14 cellular contexts compared by ENCODE assay signal in the genomic region with DNA sequence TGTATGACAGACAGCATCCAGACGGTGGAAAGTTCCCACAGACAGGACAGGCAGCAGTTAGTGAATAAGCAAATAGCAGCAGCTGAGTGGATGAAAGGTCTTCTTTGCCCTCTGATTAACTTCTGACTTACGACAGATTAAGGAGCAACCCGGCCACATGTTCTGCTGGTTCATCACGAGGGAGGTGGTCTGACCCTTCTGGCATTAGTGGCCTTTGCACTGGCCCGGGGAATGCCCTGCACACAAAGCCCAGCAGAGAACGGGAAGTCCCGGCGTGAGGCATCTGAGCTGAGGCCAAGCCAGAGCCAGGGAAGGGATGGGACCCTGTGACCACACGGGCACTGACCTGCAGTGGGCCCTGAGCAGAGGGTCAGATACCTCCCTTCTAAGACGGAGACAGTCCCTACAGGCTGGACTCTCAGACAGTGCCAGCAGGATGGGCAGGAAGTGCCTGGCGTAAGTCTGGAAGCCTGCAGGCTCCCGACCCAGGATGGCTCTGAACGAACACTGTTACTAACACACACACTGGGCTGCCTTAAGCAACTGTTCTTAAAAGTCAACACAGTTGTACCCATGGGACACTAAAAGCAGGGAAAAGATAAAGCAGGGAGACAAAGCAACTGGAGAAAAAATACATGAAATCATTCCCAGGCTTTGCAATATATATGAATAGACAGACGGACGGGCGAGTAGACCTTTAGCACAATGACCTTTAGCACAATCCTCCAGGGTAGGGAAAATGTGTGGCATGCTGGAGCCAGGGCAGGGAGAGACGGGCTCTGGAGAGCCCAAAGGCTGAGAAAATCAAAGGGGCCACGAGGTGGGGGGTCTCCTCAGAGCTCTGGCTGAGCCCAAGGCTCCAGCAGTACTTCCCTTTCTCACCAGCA. TPM values are rescaled to one million over a fixed set of nuclear protein-coding genes. Genes with fewer than 3 reads are reported as not detected.
DNase-seq lines count a peak whose midpoint lies in the region; ATAC-seq, FAIRE-seq and TF ChIP-seq lines count a peak whose summit lies in the region.
"Had no signal": no experiment of that assay in that cellular context is flagged by ENCODE, and none has a peak within 500 bp of the region (broad histone marks: within the 10 kb centered on the region; RNA-seq: fewer than 3 reads in every experiment).

No MANE protein-coding gene starts in this region.

- CTCF ChIA-PET in activated CD4-positive, alpha-beta T cell treated with anti-CD3 and anti-CD28 coated beads, Interleukin-2, amount 10 ng/mL, durations not matched to agents 7 days and 5 days (lab: Charles Lee), result interaction anchor here (0.6 to 3.1 kb wide), 4 partner anchors 8 to 101 kb away, joined by 3 to 10 read pairs (median 3); no protein-coding TSS in a partner anchor
- CTCF ChIA-PET in HepG2 (lab: Yijun Ruan, JAX; ENCODE audit: low intra/inter-chr PET ratio, low total read pairs), result no interaction called here

- H3K9me3 ChIP-seq in HepG2 (ENCODE audit: low read length) (no peaks in the 10 kb centered on the region), smooth muscle cell (replicated peaks; ENCODE audit: low read depth) (no peaks in the 10 kb centered on the region)
- H3K9me3 ChIP-seq: neutrophil had no signal

- POLR2A ChIA-PET in activated CD4-positive, alpha-beta T cell treated with anti-CD3 and anti-CD28 coated beads, Interleukin-2, amount 10 ng/mL, durations not matched to agents 7 days and 5 days (lab: Charles Lee), result no interaction called here
- POLR2A ChIA-PET in HepG2 (lab: Yijun Ruan, JAX), result interaction anchor here (0.9 to 4.4 kb wide), 3 partner anchors 8 to 103 kb away, joined by 3 to 17 read pairs (median 8); a partner anchor contains a TSS

- H3K36me3 ChIP-seq in HepG2 (replicated peaks in 1 of 2; ENCODE audit: control insufficient read depth in 1 of 2, insufficient read depth in 2 of 2, low read length in 2 of 2) (peaks cover 2 to 25% of the 10 kb centered on the region in 2 experiments; a peak in 3 of 5 replicates), smooth muscle cell (ENCODE audit: low read depth) (no peaks in the 10 kb centered on the region)

- peak; percentile 52 to 87 for TF ChIP-seq POLR2A in HepG2 (IDR thresholded peaks at IDR 0.05; ENCODE audit: insufficient read depth in 1 of 2, low read depth in 2 of 2, low read length in 2 of 2)

- H3K9me3 Mint-ChIP-seq in activated CD4-positive, alpha-beta T cell treated with anti-CD3 and anti-CD28 coated beads, Interleukin-2, amount 10 ng/mL, durations not matched to agents 7 days and 5 days, result no peaks in the 10 kb centered on the region
- no peaks in the 10 kb centered on the region for H3K9me3 Mint-ChIP-seq in central memory CD8-positive, alpha-beta T cell

- TF ChIP-seq EP300 in HepG2 (IDR thresholded peaks at IDR 0.05; ENCODE audit: low read depth in 2 of 2, low read length in 2 of 2) (peak in 1 of 2 experiments; percentile 66; a peak in 2 of 4 replicates), HepG2 (CRISPR knock-in tag; IDR thresholded peaks at IDR 0.05; ENCODE audit: borderline replicate concordance) (peak; percentile 44; the same call in 1 of the 2 replicates)

- H3K27me3 Mint-ChIP-seq in activated CD4-positive, alpha-beta T cell treated with anti-CD3 and anti-CD28 coated beads, Interleukin-2, amount 10 ng/mL, durations not matched to agents 7 days and 5 days, result no peaks in the 10 kb centered on the region
- no peaks in the 10 kb centered on the region for H3K27me3 Mint-ChIP-seq in central memory CD8-positive, alpha-beta T cell

- intact Hi-C loops in HepG2 (cut with micrococcal nuclease; ENCODE audit: unreplicated experiment), result loop anchor here (1.0 to 5.0 kb wide), 2 partner anchors 8 to 101 kb away; a partner anchor contains a TSS

- H3K27ac ChIP-seq in HepG2 (ENCODE audit: extremely low read length, insufficient read depth, low read length) (peak overlapping the region; percentile 95), smooth muscle cell (ENCODE audit: low read depth) (no peak overlapping the region)
- H3K27ac ChIP-seq: neutrophil had no signal

- no peak overlapping the region for H3K4me3 Mint-ChIP-seq in activated CD4-positive, alpha-beta T cell treated with anti-CD3 and anti-CD28 coated beads, Interleukin-2, amount 10 ng/mL, durations not matched to agents 7 days and 5 days
- H3K4me3 Mint-ChIP-seq in central memory CD8-positive, alpha-beta T cell, result no peak overlapping the region

- H3K27me3 ChIP-seq in HepG2 (ENCODE audit: control insufficient read depth in 1 of 2, insufficient read depth in 2 of 2, low read length in 2 of 2), result no peaks in the 10 kb centered on the region; a peak in 1 of 5 replicates
- H3K27me3 ChIP-seq in smooth muscle cell (ENCODE audit: low read depth), result no peaks in the 10 kb centered on the region
- H3K27me3 ChIP-seq: neutrophil had no signal

- no peak for ATAC-seq in central memory CD8-positive, alpha-beta T cell (replicated peaks; ENCODE audit: extremely low read depth, poor library complexity, severe bottlenecking)
- peak; percentile 94 for ATAC-seq in HepG2

- H3K9ac ChIP-seq in HepG2 (ENCODE audit: insufficient read depth, low read depth, low read length) (peak overlapping the region; percentile 76), smooth muscle cell (ENCODE audit: low read depth) (no peak overlapping the region)

- TF ChIP-seq RAD21 in HepG2 (CRISPR knock-in tag; IDR thresholded peaks at IDR 0.05), result 0 out of 2 replicates have a peak, but pooled peaks have one; percentile 33

- H3K4me2 ChIP-seq in HepG2 (ENCODE audit: low read depth, low read length) (peak overlapping the region; percentile 98), smooth muscle cell (no peak overlapping the region)

- BruUV-seq in HepG2 (replicated peaks; lab: Mats Ljungman, UMichigan), result TSS peak; percentile 93

- peaks cover 87% of the 10 kb centered on the region for H3K4me1 Mint-ChIP-seq in activated CD4-positive, alpha-beta T cell treated with anti-CD3 and anti-CD28 coated beads, Interleukin-2, amount 10 ng/mL, durations not matched to agents 7 days and 5 days
- peaks cover 53% of the 10 kb centered on the region for H3K4me1 Mint-ChIP-seq in central memory CD8-positive, alpha-beta T cell

- H3K27ac Mint-ChIP-seq in activated CD4-positive, alpha-beta T cell treated with anti-CD3 and anti-CD28 coated beads, Interleukin-2, amount 10 ng/mL, durations not matched to agents 7 days and 5 days, result peak overlapping the region; percentile 46
- peak overlapping the region; percentile 58 for H3K27ac Mint-ChIP-seq in central memory CD8-positive, alpha-beta T cell (ENCODE audit: low read depth)

- TF ChIP-seq CTCF in HepG2 (CRISPR knock-in tag; IDR thresholded peaks at IDR 0.05) (no peak), smooth muscle cell (IDR thresholded peaks at IDR 0.05; ENCODE audit: borderline replicate concordance, insufficient read depth, poor library complexity, severe bottlenecking) (no peak)

- peaks cover 69% of the 10 kb centered on the region for H3K36me3 Mint-ChIP-seq in activated CD4-positive, alpha-beta T cell treated with anti-CD3 and anti-CD28 coated beads, Interleukin-2, amount 10 ng/mL, durations not matched to agents 7 days and 5 days (ENCODE audit: low read depth)
- peaks cover 38% of the 10 kb centered on the region for H3K36me3 Mint-ChIP-seq in central memory CD8-positive, alpha-beta T cell (ENCODE audit: insufficient read depth)

- in situ Hi-C loops in HepG2 (cut with HindIII; ENCODE audit: extremely low pct_ligation_motif_present, low pct_unique_long_range_greater_than_20kb), result no loop called here

- peaks cover 78% of the 10 kb centered on the region for H3K4me1 ChIP-seq in HepG2 (ENCODE audit: insufficient read depth, low read length)
- H3K4me1 ChIP-seq in smooth muscle cell (ENCODE audit: low read depth), result no peaks in the 10 kb centered on the region

- H3K4me3 ChIP-seq in HepG2 (replicated peaks in 1 of 3; ENCODE audit: insufficient read depth in 1 of 3, low read depth in 2 of 3, low read length in 3 of 3) (peak overlapping the region; percentile 45 to 74 (median 53); a peak in 5 of 6 replicates), smooth muscle cell (no peak overlapping the region)

- no peaks in the 10 kb centered on the region for H3F3A ChIP-seq in smooth muscle cell (ENCODE audit: low read depth)

- peaks cover 2% of the 10 kb centered on the region for H3K79me2 ChIP-seq in HepG2 (ENCODE audit: insufficient read depth, low read length)
- H3K79me2 ChIP-seq in smooth muscle cell (ENCODE audit: low read depth), result peaks cover 31% of the 10 kb centered on the region

- H4K20me1 ChIP-seq in HepG2 (ENCODE audit: insufficient read depth, low read length) (no peaks in the 10 kb centered on the region), smooth muscle cell (ENCODE audit: low read depth) (peaks cover 43% of the 10 kb centered on the region)

- peak; percentile 92 for FAIRE-seq in HepG2 (lab: Jason Lieb, UNC)
- FAIRE-seq: urothelium cell line had no signal

- no peak for DNase-seq in activated CD4-positive, alpha-beta T cell treated with anti-CD3 and anti-CD28 coated beads, Interleukin-2, amount 10 ng/mL, durations not matched to agents 7 days and 5 days
- no peak for DNase-seq in activated CD4-positive, alpha-beta T cell treated with anti-CD3 and anti-CD28 coated beads, Interleukin-2, amount 50 U/mL, for 1 hour
- no peak for DNase-seq in central memory CD8-positive, alpha-beta T cell (ENCODE audit: low spot score in 2 of 2)
- peak; percentile 79 for DNase-seq in HepG2 (ENCODE audit: low spot score)
- DNase-seq in stromal cell of bone marrow (ENCODE audit: low read depth), result peak; percentile 21
- DNase-seq in NCI-H524 (lab: John Stamatoyannopoulos, UW), result no peak
- DNase-seq in smooth muscle cell (lab: John Stamatoyannopoulos, UW; ENCODE audit: unreplicated experiment), result no peak
- no peak for DNase-seq in inferior parietal cortex (ENCODE audit: extremely low spot score)
- DNase-seq: ACHN; activated T-cell treated with anti-CD3 and anti-CD28 coated beads for 4 hours; effector CD4-positive, alpha-beta T cell; NCI-H187 had no signal

- WGBS in HepG2 (ENCODE audit: low lambda C conversion rate), result 0% methylated on average over 17 of the region's 18 CpGs
- 81% methylated on average over 18 of the region's 18 CpGs for WGBS in smooth muscle cell (ENCODE audit: low lambda C conversion rate)

- H2AFZ ChIP-seq in HepG2 (ENCODE audit: low read length), result peak overlapping the region; percentile 18
- H2AFZ ChIP-seq in smooth muscle cell (ENCODE audit: low read depth), result no peak overlapping the region

RNA-seq across cellular contexts. Expression of a gene that starts 6.3 kb away (rescaled TPM):
- total RNA-seq in activated CD4-positive, alpha-beta T cell treated with anti-CD3 and anti-CD28 coated beads, Interleukin-2, amount 10 ng/mL, durations not matched to agents 7 days and 5 days, result 10 to 100 TPM; 36.5 to 38.8 TPM
- total RNA-seq in HepG2 (2016; rRNA removed; fragmentation: Illumina TruSeq; extraction: Trizol) (34.4 and 34.8 TPM in 2 replicates), smooth muscle cell (22.7 and 29.7 TPM in 2 replicates)
- total RNA-seq in HepG2 (2016; cell fraction: cytosol; rRNA removed; fragmentation: Illumina TruSeq; extraction: Trizol; ENCODE audit: low read depth), result 28.6 and 28.9 TPM in 2 replicates
- 29.0 and 35.2 TPM in 2 replicates for total RNA-seq in HepG2 (2016; cell fraction: insoluble cytoplasmic fraction; rRNA removed; fragmentation: Illumina TruSeq; extraction: Trizol)
- total RNA-seq in HepG2 (2016; cell fraction: membrane; rRNA removed; fragmentation: Illumina TruSeq; extraction: Trizol), result 73.3 and 76.2 TPM in 2 replicates
- total RNA-seq in HepG2 (2016; cell fraction: nucleus; rRNA removed; fragmentation: Illumina TruSeq; extraction: Trizol), result 17.3 and 21.4 TPM in 2 replicates
- polyA plus RNA-seq in HepG2 (2011; rRNA removed) (17.7 and 19.6 TPM in 2 replicates), smooth muscle cell (30.0 TPM in 2 replicates)
- 18.1 TPM in 2 replicates for polyA plus RNA-seq in HepG2 (2011; cell fraction: cytosol; rRNA removed)
- 13.1 and 14.3 TPM in 2 replicates for polyA plus RNA-seq in HepG2 (2011; cell fraction: nucleus; rRNA removed)
- 15.9 and 18.6 TPM in 2 replicates for polyA plus RNA-seq in HepG2 (2012)
- 37.7 and 38.6 TPM in 2 replicates for polyA plus RNA-seq in HepG2 (2016; cell fraction: cytosol; fragmentation: Illumina TruSeq; extraction: Trizol; ENCODE audit: low read depth)
- polyA plus RNA-seq in HepG2 (2016; cell fraction: insoluble cytoplasmic fraction; fragmentation: Illumina TruSeq; extraction: Trizol; ENCODE audit: low read depth), result 28.6 and 34.2 TPM in 2 replicates
- 64.1 and 65.3 TPM in 2 replicates for polyA plus RNA-seq in HepG2 (2016; cell fraction: membrane; fragmentation: Illumina TruSeq; extraction: Trizol; ENCODE audit: low read depth)
- polyA plus RNA-seq in HepG2 (2016; cell fraction: nucleus; fragmentation: Illumina TruSeq; extraction: Trizol; ENCODE audit: insufficient read depth, low read depth), result 29.3 and 31.8 TPM in 2 replicates
- polyA minus RNA-seq in HepG2 (2011; rRNA and poly(A)+ RNA removed; ENCODE audit: low replicate concordance), result 5.1 and 12.9 TPM in 2 replicates
- 8.3 and 8.7 TPM in 2 replicates for polyA minus RNA-seq in HepG2 (2011; cell fraction: cytosol; rRNA and poly(A)+ RNA removed)
- 6.7 and 10.4 TPM in 2 replicates for polyA minus RNA-seq in HepG2 (2011; cell fraction: nucleus; rRNA and poly(A)+ RNA removed)

RNA-seq across cellular contexts. Expression of a gene that starts 43.5 kb away (rescaled TPM):
- total RNA-seq in activated CD4-positive, alpha-beta T cell treated with anti-CD3 and anti-CD28 coated beads, Interleukin-2, amount 10 ng/mL, durations not matched to agents 7 days and 5 days, result 10 to 100 TPM; 49.4 to 52.1 TPM
- 3.2 and 3.8 TPM in 2 replicates for total RNA-seq in HepG2 (2016; rRNA removed; fragmentation: Illumina TruSeq; extraction: Trizol)
- total RNA-seq in HepG2 (2016; cell fraction: cytosol; rRNA removed; fragmentation: Illumina TruSeq; extraction: Trizol; ENCODE audit: low read depth), result 1.5 TPM in 2 replicates
- 3.0 and 4.1 TPM in 2 replicates for total RNA-seq in HepG2 (2016; cell fraction: insoluble cytoplasmic fraction; rRNA removed; fragmentation: Illumina TruSeq; extraction: Trizol)
- 2.6 and 2.8 TPM in 2 replicates for total RNA-seq in HepG2 (2016; cell fraction: membrane; rRNA removed; fragmentation: Illumina TruSeq; extraction: Trizol)
- 1.9 and 2.3 TPM in 2 replicates for total RNA-seq in HepG2 (2016; cell fraction: nucleus; rRNA removed; fragmentation: Illumina TruSeq; extraction: Trizol)
- polyA plus RNA-seq in HepG2 (2011; rRNA removed), result 2.9 TPM in 2 replicates
- polyA plus RNA-seq in HepG2 (2011; cell fraction: cytosol; rRNA removed), result 1.7 and 4.1 TPM in 2 replicates
- 3.9 and 4.0 TPM in 2 replicates for polyA plus RNA-seq in HepG2 (2011; cell fraction: nucleus; rRNA removed)
- polyA plus RNA-seq in HepG2 (2012), result 0.71 and 1.4 TPM in 2 replicates
- 0.36 and 0.54 TPM in 2 replicates for polyA plus RNA-seq in HepG2 (2016; cell fraction: cytosol; fragmentation: Illumina TruSeq; extraction: Trizol; ENCODE audit: low read depth)
- polyA plus RNA-seq in HepG2 (2016; cell fraction: insoluble cytoplasmic fraction; fragmentation: Illumina TruSeq; extraction: Trizol; ENCODE audit: low read depth), result 2.4 and 2.7 TPM in 2 replicates
- 1.1 and 1.4 TPM in 2 replicates for polyA plus RNA-seq in HepG2 (2016; cell fraction: membrane; fragmentation: Illumina TruSeq; extraction: Trizol; ENCODE audit: low read depth)
- polyA plus RNA-seq in HepG2 (2016; cell fraction: nucleus; fragmentation: Illumina TruSeq; extraction: Trizol; ENCODE audit: insufficient read depth, low read depth), result 2.7 TPM in 2 replicates
- polyA minus RNA-seq in HepG2 (2011; rRNA and poly(A)+ RNA removed; ENCODE audit: low replicate concordance), result 2.0 and 6.9 TPM in 2 replicates
- polyA minus RNA-seq in HepG2 (2011; cell fraction: cytosol; rRNA and poly(A)+ RNA removed), result 1.5 and 3.6 TPM in 2 replicates
- polyA minus RNA-seq in HepG2 (2011; cell fraction: nucleus; rRNA and poly(A)+ RNA removed), result 2.1 and 3.0 TPM in 2 replicates
- 2.2 and 2.3 TPM in 2 replicates for total RNA-seq in smooth muscle cell
- 4.0 and 6.9 TPM in 2 replicates for polyA plus RNA-seq in smooth muscle cell

Comparison
In these comparisons a context has a peak if more than half of its experiments do, and no peak if none do; other contexts are left out.
1. DNase-seq: peak in HepG2 (single experiment) and stromal cell of bone marrow (single experiment); none in activated CD4-positive, alpha-beta T cell treated with anti-CD3 and anti-CD28 coated beads, Interleukin-2, amount 10 ng/mL, durations not matched to agents 7 days and 5 days (single experiment), activated CD4-positive, alpha-beta T cell treated with anti-CD3 and anti-CD28 coated beads, Interleukin-2, amount 50 U/mL, for 1 hour (single experiment), central memory CD8-positive, alpha-beta T cell (0 of 2), NCI-H524 (0 of 2), smooth muscle cell (single experiment) and inferior parietal cortex (single experiment).
2. RNA of a gene that starts 43.5 kb away (total RNA-seq): 49.4 to 52.1 TPM in activated CD4-positive, alpha-beta T cell treated with anti-CD3 and anti-CD28 coated beads, Interleukin-2, amount 10 ng/mL, durations not matched to agents 7 days and 5 days; 1.5 to 4.1 TPM in HepG2 and 2.2 to 2.3 TPM in smooth muscle cell; every median in the first group is over 4 times any median in the second.